22 cellular contexts compared by ENCODE assay signal in the genomic region with DNA sequence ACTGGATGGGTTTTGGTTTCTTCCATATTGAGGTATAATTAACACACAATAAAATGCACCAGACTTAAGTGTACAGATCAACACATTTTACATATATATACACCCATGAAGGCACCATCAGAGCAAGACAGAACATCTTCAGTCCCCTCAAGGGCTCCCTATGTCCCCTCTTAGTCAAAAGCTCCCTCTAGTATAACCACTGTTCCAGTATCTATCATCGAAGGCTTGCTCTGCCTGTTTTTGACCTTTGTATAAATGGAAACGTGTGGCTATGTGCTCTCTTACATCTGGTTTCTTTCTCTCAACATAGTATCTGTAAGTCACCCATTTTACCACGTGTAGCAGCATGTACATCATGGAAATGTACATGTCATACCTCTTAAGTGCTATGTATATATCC.
DNase-seq lines count a peak whose midpoint lies in the region; ATAC-seq and TF ChIP-seq lines count a peak whose summit lies in the region.
"Had no signal": no experiment of that assay in that cellular context is flagged by ENCODE, and none has a peak within 500 bp of the region (broad histone marks: within the 10 kb centered on the region; RNA-seq: fewer than 3 reads in every experiment).

No MANE protein-coding gene starts in this region.

- H3K4me1 Mint-ChIP-seq in activated CD8-positive, alpha-beta T cell treated with anti-CD3 and anti-CD28 coated beads for 36 hours (ENCODE audit: low read depth), result no peaks in the 10 kb centered on the region
- no peaks in the 10 kb centered on the region for H3K4me1 Mint-ChIP-seq in activated CD8-positive, alpha-beta T cell treated with anti-CD3 and anti-CD28 coated beads, Interleukin-2, amount 10 ng/mL, durations not matched to agents 7 days and 5 days (ENCODE audit: low read depth)
- no peaks in the 10 kb centered on the region for H3K4me1 Mint-ChIP-seq in stimulated activated naive CD8-positive, alpha-beta T cell treated with anti-CD3 and anti-CD28 coated beads, Interleukin-15, amount 100 ng/mL, for 72 hours
- H3K4me1 Mint-ChIP-seq in stimulated activated naive B cell treated with anti-CD40 and anti-IgM and Interleukin-4, amounts not matched to agents 10 μg/mL and 1 μg/mL and 100 μg/mL, for 72 hours, result peaks cover 7 to 8% of the 10 kb centered on the region in 2 donors
- H3K4me1 Mint-ChIP-seq: CD14-positive monocyte; CD8-positive, alpha-beta memory T cell had no signal

- no peaks in the 10 kb centered on the region for H3K9me3 Mint-ChIP-seq in activated CD8-positive, alpha-beta T cell treated with anti-CD3 and anti-CD28 coated beads for 36 hours
- H3K9me3 Mint-ChIP-seq in activated CD8-positive, alpha-beta T cell treated with anti-CD3 and anti-CD28 coated beads, Interleukin-2, amount 10 ng/mL, durations not matched to agents 7 days and 5 days (ENCODE audit: insufficient read depth), result no peaks in the 10 kb centered on the region
- no peaks in the 10 kb centered on the region for H3K9me3 Mint-ChIP-seq in stimulated activated naive CD8-positive, alpha-beta T cell treated with anti-CD3 and anti-CD28 coated beads, Interleukin-15, amount 100 ng/mL, for 72 hours
- H3K9me3 Mint-ChIP-seq in stimulated activated naive B cell treated with anti-CD40 and anti-IgM and Interleukin-4, amounts not matched to agents 10 μg/mL and 1 μg/mL and 100 μg/mL, for 72 hours, result no peaks in the 10 kb centered on the region
- H3K9me3 Mint-ChIP-seq: CD4-positive, alpha-beta T cell; CD8-positive, alpha-beta memory T cell; GM23338; H9 had no signal

- H3K27ac ChIP-seq in breast epithelium, result no peak overlapping the region
- H3K27ac ChIP-seq: A549; BLaER1 treated with 17β-estradiol and CSF1 and Interleukin-3, amounts not matched to agents 10 nM and 100 nM had no signal

- H3K36me3 Mint-ChIP-seq in activated CD8-positive, alpha-beta T cell treated with anti-CD3 and anti-CD28 coated beads for 36 hours (ENCODE audit: low read depth), result no peaks in the 10 kb centered on the region
- no peaks in the 10 kb centered on the region for H3K36me3 Mint-ChIP-seq in activated CD8-positive, alpha-beta T cell treated with anti-CD3 and anti-CD28 coated beads, Interleukin-2, amount 10 ng/mL, durations not matched to agents 7 days and 5 days (ENCODE audit: low read depth)
- H3K36me3 Mint-ChIP-seq in stimulated activated naive B cell treated with anti-CD40 and anti-IgM and Interleukin-4, amounts not matched to agents 10 μg/mL and 1 μg/mL and 100 μg/mL, for 72 hours, result no peaks in the 10 kb centered on the region
- H3K36me3 Mint-ChIP-seq: CD14-positive monocyte had no signal

- no peak overlapping the region for H3K4me3 Mint-ChIP-seq in activated CD8-positive, alpha-beta T cell treated with anti-CD3 and anti-CD28 coated beads for 36 hours
- no peak overlapping the region for H3K4me3 Mint-ChIP-seq in activated CD8-positive, alpha-beta T cell treated with anti-CD3 and anti-CD28 coated beads, Interleukin-2, amount 10 ng/mL, durations not matched to agents 7 days and 5 days
- H3K4me3 Mint-ChIP-seq in stimulated activated naive CD8-positive, alpha-beta T cell treated with anti-CD3 and anti-CD28 coated beads, Interleukin-15, amount 100 ng/mL, for 72 hours, result no peak overlapping the region
- H3K4me3 Mint-ChIP-seq in stimulated activated naive B cell treated with anti-CD40 and anti-IgM and Interleukin-4, amounts not matched to agents 10 μg/mL and 1 μg/mL and 100 μg/mL, for 72 hours, result no peak overlapping the region
- H3K4me3 Mint-ChIP-seq: CD14-positive monocyte; CD4-positive, alpha-beta T cell; CD8-positive, alpha-beta memory T cell; GM23338; H9 had no signal

- intact Hi-C loops in activated CD8-positive, alpha-beta T cell treated with anti-CD3 and anti-CD28 coated beads for 36 hours (cut with micrococcal nuclease), result no loop called here
- intact Hi-C loops in breast epithelium (cut with DNase I; ENCODE audit: low total_unique reads), result no loop called here

- peak; percentile 64 for ATAC-seq in activated CD8-positive, alpha-beta T cell treated with anti-CD3 and anti-CD28 coated beads for 36 hours
- no peak for ATAC-seq in activated CD8-positive, alpha-beta T cell treated with anti-CD3 and anti-CD28 coated beads, Interleukin-2, amount 10 ng/mL, durations not matched to agents 7 days and 5 days
- ATAC-seq in stimulated activated naive CD8-positive, alpha-beta T cell treated with anti-CD3 and anti-CD28 coated beads, Interleukin-15, Interleukin-2, amounts not matched to agents 100 U/mL and 50 U/mL, for 24 hours, result peak; percentile 83
- no peak for ATAC-seq in stimulated activated naive CD8-positive, alpha-beta T cell treated with anti-CD3 and anti-CD28 coated beads, Interleukin-15, amount 100 ng/mL, for 72 hours
- ATAC-seq in stimulated activated naive B cell treated with anti-CD40 and anti-IgM and Interleukin-4, amounts not matched to agents 10 μg/mL and 1 μg/mL and 100 μg/mL, for 72 hours (replicated peaks), result peak in 1 of 2 donors; percentile 23
- ATAC-seq: GM23338, HCT116 had no signal

- H3K4me1 ChIP-seq in breast epithelium, result no peaks in the 10 kb centered on the region
- H3K4me1 ChIP-seq: A549, BE2C had no signal

- no peak overlapping the region for H3K4me3 ChIP-seq in breast epithelium
- H3K4me3 ChIP-seq: A549; BLaER1 treated with 17β-estradiol and CSF1 and Interleukin-3, amounts not matched to agents 10 nM and 100 nM; GM23338 had no signal

- H3K36me3 ChIP-seq in breast epithelium, result no peaks in the 10 kb centered on the region
- H3K36me3 ChIP-seq: BE2C; BLaER1 treated with 17β-estradiol and CSF1 and Interleukin-3, amounts not matched to agents 10 nM and 100 nM had no signal

- no peak for TF ChIP-seq POLR2A in breast epithelium (IDR thresholded peaks at IDR 0.05)

- H3K27me3 Mint-ChIP-seq in activated CD8-positive, alpha-beta T cell treated with anti-CD3 and anti-CD28 coated beads for 36 hours, result peaks cover 3% of the 10 kb centered on the region
- H3K27me3 Mint-ChIP-seq in activated CD8-positive, alpha-beta T cell treated with anti-CD3 and anti-CD28 coated beads, Interleukin-2, amount 10 ng/mL, durations not matched to agents 7 days and 5 days (ENCODE audit: low read depth), result peaks cover 3% of the 10 kb centered on the region
- no peaks in the 10 kb centered on the region for H3K27me3 Mint-ChIP-seq in stimulated activated naive CD8-positive, alpha-beta T cell treated with anti-CD3 and anti-CD28 coated beads, Interleukin-15, amount 100 ng/mL, for 72 hours
- peaks cover 4 to 23% of the 10 kb centered on the region in 2 donors for H3K27me3 Mint-ChIP-seq in stimulated activated naive B cell treated with anti-CD40 and anti-IgM and Interleukin-4, amounts not matched to agents 10 μg/mL and 1 μg/mL and 100 μg/mL, for 72 hours

- POLR2A ChIA-PET in activated CD8-positive, alpha-beta T cell treated with anti-CD3 and anti-CD28 coated beads for 36 hours (lab: Charles Lee), result no interaction called here
- POLR2A ChIA-PET in activated CD8-positive, alpha-beta T cell treated with anti-CD3 and anti-CD28 coated beads, Interleukin-2, amount 10 ng/mL, durations not matched to agents 7 days and 5 days (lab: Charles Lee), result no interaction called here

- H3K9me3 ChIP-seq in breast epithelium, result no peaks in the 10 kb centered on the region
- H3K9me3 ChIP-seq: A549, BE2C had no signal

- no peak for TF ChIP-seq CTCF in activated CD8-positive, alpha-beta T cell treated with anti-CD3 and anti-CD28 coated beads for 36 hours (IDR thresholded peaks at IDR 0.05)
- no peak for TF ChIP-seq CTCF in breast epithelium (IDR thresholded peaks at IDR 0.05)

- no peak overlapping the region for H3K27ac Mint-ChIP-seq in activated CD8-positive, alpha-beta T cell treated with anti-CD3 and anti-CD28 coated beads for 36 hours
- no peak overlapping the region for H3K27ac Mint-ChIP-seq in activated CD8-positive, alpha-beta T cell treated with anti-CD3 and anti-CD28 coated beads, Interleukin-2, amount 10 ng/mL, durations not matched to agents 7 days and 5 days
- H3K27ac Mint-ChIP-seq in stimulated activated naive CD8-positive, alpha-beta T cell treated with anti-CD3 and anti-CD28 coated beads, Interleukin-15, amount 100 ng/mL, for 72 hours, result no peak overlapping the region
- H3K27ac Mint-ChIP-seq in stimulated activated naive B cell treated with anti-CD40 and anti-IgM and Interleukin-4, amounts not matched to agents 10 μg/mL and 1 μg/mL and 100 μg/mL, for 72 hours, result peak overlapping the region; percentile 25
- H3K27ac Mint-ChIP-seq: CD14-positive monocyte; CD4-positive, alpha-beta T cell; CD8-positive, alpha-beta memory T cell; GM23338 had no signal

- no peaks in the 10 kb centered on the region for H3K27me3 ChIP-seq in breast epithelium
- H3K27me3 ChIP-seq: BLaER1 treated with 17β-estradiol and CSF1 and Interleukin-3, amounts not matched to agents 10 nM and 100 nM had no signal

- CTCF ChIA-PET in activated CD8-positive, alpha-beta T cell treated with anti-CD3 and anti-CD28 coated beads for 36 hours (lab: Charles Lee), result no interaction called here
- CTCF ChIA-PET in activated CD8-positive, alpha-beta T cell treated with anti-CD3 and anti-CD28 coated beads, Interleukin-2, amount 10 ng/mL, durations not matched to agents 7 days and 5 days (lab: Charles Lee), result no interaction called here

- no peak for DNase-seq in activated CD8-positive, alpha-beta T cell treated with anti-CD3 and anti-CD28 coated beads for 36 hours
- no peak for DNase-seq in activated CD8-positive, alpha-beta T cell treated with anti-CD3 and anti-CD28 coated beads, Interleukin-2, amount 10 ng/mL, durations not matched to agents 7 days and 5 days
- DNase-seq in stimulated activated naive CD8-positive, alpha-beta T cell treated with anti-CD3 and anti-CD28 coated beads, Interleukin-15, Interleukin-2, amounts not matched to agents 100 U/mL and 50 U/mL, for 24 hours, result no peak
- DNase-seq in stimulated activated naive CD8-positive, alpha-beta T cell treated with anti-CD3 and anti-CD28 coated beads, Interleukin-15, amount 100 ng/mL, for 72 hours, result no peak
- DNase-seq in stimulated activated naive B cell treated with anti-CD40 and anti-IgM and Interleukin-4, amounts not matched to agents 10 μg/mL and 1 μg/mL and 100 μg/mL, for 72 hours, result no peak
- no peak for DNase-seq in breast epithelium (ENCODE audit: low spot score in 2 of 2)
- DNase-seq: 8988T; ACHN; AML-193; BE2C; CD4-positive, alpha-beta T cell; CD8-positive, alpha-beta memory T cell; DMS 273 treated with DMSO at 0.1 percent for 48 hours; DMS79; EL; GDM1; H9 had no signal

Comparison
In these comparisons a context has a peak if more than half of its experiments do, and no peak if none do; other contexts are left out.
1. ATAC-seq: peak in activated CD8-positive, alpha-beta T cell treated with anti-CD3 and anti-CD28 coated beads for 36 hours (single experiment) and stimulated activated naive CD8-positive, alpha-beta T cell treated with anti-CD3 and anti-CD28 coated beads, Interleukin-15, Interleukin-2, amounts not matched to agents 100 U/mL and 50 U/mL, for 24 hours (single experiment); none in activated CD8-positive, alpha-beta T cell treated with anti-CD3 and anti-CD28 coated beads, Interleukin-2, amount 10 ng/mL, durations not matched to agents 7 days and 5 days (single experiment) and stimulated activated naive CD8-positive, alpha-beta T cell treated with anti-CD3 and anti-CD28 coated beads, Interleukin-15, amount 100 ng/mL, for 72 hours (single experiment).